Comparison of ENCODE assay signal across 9 cellular contexts in genomic region chr1:40372658-40373322, GRCh38. TPM values are rescaled to one million over a fixed set of nuclear protein-coding genes. Genes with fewer than 3 reads are reported as not detected.
DNase-seq lines count a peak whose midpoint lies in the region; ATAC-seq, FAIRE-seq and TF ChIP-seq lines count a peak whose summit lies in the region.
"Had no signal": no experiment of that assay in that cellular context is flagged by ENCODE, and none has a peak within 500 bp of the region (broad histone marks: within the 10 kb centered on the region; RNA-seq: fewer than 3 reads in every experiment).

No MANE protein-coding gene starts in this region.

- peaks cover 47% of the 10 kb centered on the region for H3K4me1 Mint-ChIP-seq in CD8-positive, alpha-beta T cell (ENCODE audit: low read depth)

- peak overlapping the region; percentile 11 to 41; a peak in 2 of 4 replicates for H3K9ac ChIP-seq in K562 (ENCODE audit: insufficient read depth in 1 of 2, low read depth in 2 of 2, low read length in 2 of 2)

- no peaks in the 10 kb centered on the region for H3K9me3 ChIP-seq in CD8-positive, alpha-beta T cell (ENCODE audit: low read length)
- H3K9me3 ChIP-seq in K562 (replicated peaks; ENCODE audit: control insufficient read depth, insufficient read depth, low read depth, low read length) (no peaks in the 10 kb centered on the region), neuron (ENCODE audit: low read length) (no peaks in the 10 kb centered on the region)
- H3K9me3 ChIP-seq: prostate gland had no signal

- POLR2A ChIA-PET in CD8-positive, alpha-beta T cell (lab: Charles Lee), result interaction anchor here (0.6 to 4.2 kb wide), 10 partner anchors 8 to 218 kb away, joined by 3 to 98 read pairs (median 5); no protein-coding TSS in a partner anchor
- POLR2A ChIA-PET in K562 (lab: Yijun Ruan, JAX), result interaction anchor here (0.6 to 2.9 kb wide), 7 partner anchors 8 to 282 kb away, joined by 3 to 24 read pairs (median 4); no protein-coding TSS in a partner anchor

- no peak for TF ChIP-seq RAD21 in Ishikawa (IDR thresholded peaks at IDR 0.05; ENCODE audit: low read depth)
- no peak for TF ChIP-seq RAD21 in K562 (CRISPR knock-in tag; conservative IDR thresholded peaks at IDR 0.05 in 1 of 2, IDR thresholded peaks at IDR 0.05 in 1 of 2)

- H3K27me3 Mint-ChIP-seq in CD8-positive, alpha-beta T cell (ENCODE audit: low read depth), result no peaks in the 10 kb centered on the region

- no peaks in the 10 kb centered on the region for H3K9me3 Mint-ChIP-seq in CD8-positive, alpha-beta T cell

- no peak for TF ChIP-seq CTCF in CD8-positive, alpha-beta T cell (IDR thresholded peaks at IDR 0.05)
- no peak for TF ChIP-seq CTCF in K562 (IDR thresholded peaks at IDR 0.05 in 2 of 3, conservative IDR thresholded peaks at IDR 0.05 in 1 of 3; ENCODE audit: insufficient read depth in 2 of 3, low read depth in 1 of 3, low read length in 3 of 3)

- H4K20me1 ChIP-seq in K562 (replicated peaks; ENCODE audit: control insufficient read depth, insufficient read depth, low read length), result no peaks in the 10 kb centered on the region

- H3K36me3 Mint-ChIP-seq in CD8-positive, alpha-beta T cell, result peaks cover 36% of the 10 kb centered on the region

- peak overlapping the region; percentile 89 for H3K4me2 ChIP-seq in K562 (ENCODE audit: insufficient read depth, low read length)

- H2AFZ ChIP-seq in K562 (ENCODE audit: low read depth, low read length) (peak overlapping the region; percentile 95), neuron (ENCODE audit: low read depth, low read length) (no peak overlapping the region)

- H3K4me1 ChIP-seq in CD8-positive, alpha-beta T cell (ENCODE audit: insufficient read depth, low read length), result peaks cover 27% of the 10 kb centered on the region
- H3K4me1 ChIP-seq in K562 (replicated peaks in 1 of 2; ENCODE audit: control insufficient read depth in 2 of 2, insufficient read depth in 2 of 2, low read length in 2 of 2), result peaks cover 15 to 24% of the 10 kb centered on the region in 2 experiments
- peaks cover 6% of the 10 kb centered on the region for H3K4me1 ChIP-seq in neuron (ENCODE audit: insufficient read depth, low read length)
- H3K4me1 ChIP-seq: prostate gland had no signal

- DNase-seq in CD8-positive, alpha-beta T cell, result no peak
- DNase-seq in K562 (ENCODE audit: extremely low read depth in 1 of 4, low spot score in 3 of 4) (peak in 2 of 4 experiments; percentile 33 to 56), putamen (ENCODE audit: low spot score) (no peak), HK-2 (ENCODE audit: unreplicated experiment) (no peak), NCI-H774 (lab: John Stamatoyannopoulos, UW) (no peak)

- in situ Hi-C loops in K562 (cut with MboI), result no loop called here

- no peaks in the 10 kb centered on the region for H3K36me3 ChIP-seq in CD8-positive, alpha-beta T cell (ENCODE audit: insufficient read depth, low read length)
- H3K36me3 ChIP-seq in K562 (ENCODE audit: control insufficient read depth, insufficient read depth, low read length) (peaks cover 13% of the 10 kb centered on the region), neuron (ENCODE audit: insufficient read depth, low read length) (no peaks in the 10 kb centered on the region)
- H3K36me3 ChIP-seq: prostate gland had no signal

- H3K79me2 ChIP-seq in K562 (ENCODE audit: control insufficient read depth, insufficient read depth, low read length), result peaks cover 47% of the 10 kb centered on the region

- ATAC-seq in CD8-positive, alpha-beta T cell, result no peak
- ATAC-seq in K562 (no peak), GM21381 (IDR thresholded peaks at IDR 0.05; ENCODE audit: unreplicated experiment) (no peak)

- no peaks in the 10 kb centered on the region for H3K9me1 ChIP-seq in K562 (ENCODE audit: control insufficient read depth, insufficient read depth, low read length)

- intact Hi-C loops in CD8-positive, alpha-beta T cell (cut with DNase I, micrococcal nuclease), result loop anchor here (5.0 kb wide), 3 partner anchors 35 to 115 kb away; partner anchors contain the start of genes COL9A2 (in 1 of the 2) and ZMPSTE24 (in 1 of the 2)
- intact Hi-C loops in K562 (cut with micrococcal nuclease), result no loop called here

- FAIRE-seq in K562 (lab: Jason Lieb, UNC), result no peak

- peak overlapping the region; percentile 96 for H3K27ac Mint-ChIP-seq in CD8-positive, alpha-beta T cell

- BruUV-seq in K562 (replicated peaks; lab: Mats Ljungman, UMichigan), result no TSS peak

- H3K27me3 ChIP-seq in CD8-positive, alpha-beta T cell (ENCODE audit: insufficient read depth, low read length), result no peaks in the 10 kb centered on the region
- H3K27me3 ChIP-seq in K562 (ENCODE audit: control insufficient read depth in 2 of 2, insufficient read depth in 2 of 2, low read length in 2 of 2) (no peaks in the 10 kb centered on the region), neuron (ENCODE audit: insufficient read depth, low read length) (no peaks in the 10 kb centered on the region)

- CTCF ChIA-PET in CD8-positive, alpha-beta T cell (lab: Charles Lee), result interaction anchor here (0.9 to 5.8 kb wide), 9 partner anchors 10 to 229 kb away, joined by 3 to 32 read pairs (median 4); no protein-coding TSS in a partner anchor
- CTCF ChIA-PET in K562 (lab: Yijun Ruan, JAX; ENCODE audit: low intra/inter-chr PET ratio), result no interaction called here

- H3K4me3 Mint-ChIP-seq in CD8-positive, alpha-beta T cell, result peak overlapping the region; percentile 90

- no peak for TF ChIP-seq POLR2A in K562 (conservative IDR thresholded peaks at IDR 0.05)

- H3K4me3 ChIP-seq in CD8-positive, alpha-beta T cell (ENCODE audit: low read depth, low read length), result peak overlapping the region; percentile 81
- H3K4me3 ChIP-seq in K562 (peak overlapping the region; percentile 97; the same call in 1 of the 2 replicates), neuron (ENCODE audit: low read length) (peak overlapping the region; percentile 21)

- 15% methylated on average over 6 of the region's 6 CpGs for WGBS in K562 (ENCODE audit: insufficient coverage, low coverage, missing lambda C conversion rate)

- no peak overlapping the region for H3K27ac ChIP-seq in CD8-positive, alpha-beta T cell (ENCODE audit: low read depth, low read length)
- peak overlapping the region; percentile 71 for H3K27ac ChIP-seq in K562 (ENCODE audit: extremely low read depth, low read depth, low read length)

- TF ChIP-seq EP300 in Ishikawa (IDR thresholded peaks at IDR 0.05; ENCODE audit: borderline replicate concordance), result no peak
- TF ChIP-seq EP300 in K562 (IDR thresholded peaks at IDR 0.05; ENCODE audit: low read length), result no peak

TF ChIP-seq in Ishikawa, 13 proteins besides CTCF, POLR2A, EP300 and RAD21:
- TF ChIP-seq NFIC (IDR thresholded peaks at IDR 0.05) (peak; percentile 39), CREB1 (IDR thresholded peaks at IDR 0.05; ENCODE audit: low read depth) (no peak)

TF ChIP-seq in K562, 482 proteins besides CTCF, POLR2A, EP300 and RAD21 (continues in another document):
- peak; percentile 42 to 60 for TF ChIP-seq KDM1A (IDR thresholded peaks at IDR 0.05)
- TF ChIP-seq ZNF780A (CRISPR knock-in tag; IDR thresholded peaks at IDR 0.05), result no peak
- TF ChIP-seq RBM25 (IDR thresholded peaks at IDR 0.05; ENCODE audit: low read depth, low read length, severe bottlenecking), result peak; percentile 82

RNA-seq across cellular contexts. Expression of gene SMAP2, which starts 0.7 kb away (rescaled TPM):
- 100 to 1,000 TPM; 167 to 171 TPM for total RNA-seq in CD8-positive, alpha-beta T cell
- total RNA-seq in K562 (2011; cell fraction: chromatin; rRNA removed; ENCODE audit: low replicate concordance), result 77.4 and 118 TPM in 2 replicates
- total RNA-seq in K562 (2011; cell fraction: nucleolus; rRNA removed), result 37.0 and 50.1 TPM in 2 replicates
- total RNA-seq in K562 (2011; cell fraction: nucleoplasm; rRNA removed), result 81.5 and 109 TPM in 2 replicates
- 80.1 and 98.2 TPM in 2 replicates for total RNA-seq in K562 (2014; rRNA removed)
- total RNA-seq in K562 (2014; rRNA removed; fragmentation: Illumina TruSeq; extraction: Trizol), result 94.1 and 101 TPM in 2 replicates
- 89.1 and 92.4 TPM in 2 replicates for total RNA-seq in K562 (2015; rRNA removed; fragmentation: Illumina TruSeq; extraction: Trizol)
- 109 and 117 TPM in 2 replicates for total RNA-seq in K562 (2021)
- 114 and 124 TPM in 2 replicates for polyA plus RNA-seq in K562 (2011; rRNA removed)
- 98.8 and 132 TPM in 2 replicates for polyA plus RNA-seq in K562 (2011; cell fraction: cytosol; rRNA removed)
- polyA plus RNA-seq in K562 (2011; cell fraction: nucleus; rRNA removed), result 81.2 and 89.1 TPM in 2 replicates
- polyA plus RNA-seq in K562 (2012), result 100 and 128 TPM in 2 replicates
- 173 and 212 TPM in 2 replicates for polyA plus RNA-seq in K562 (2014; fragmentation: Illumina TruSeq; extraction: Trizol)
- 10 to 100 TPM; 38.7 to 47.3 TPM for polyA plus RNA-seq in K562 (2014; fragmentation: Nextera tagmentation; extraction: Ambion mirVana)
- polyA plus RNA-seq in K562 (2014; rRNA removed), result 89.4 and 94.7 TPM in 2 replicates
- 129 and 160 TPM in 2 replicates for polyA minus RNA-seq in K562 (2011; rRNA and poly(A)+ RNA removed)
- polyA minus RNA-seq in K562 (2011; cell fraction: cytosol; rRNA and poly(A)+ RNA removed), result 71.4 and 74.3 TPM in 2 replicates
- polyA minus RNA-seq in K562 (2011; cell fraction: nucleus; rRNA and poly(A)+ RNA removed), result 28.4 and 48.0 TPM in 2 replicates

RNA-seq across cellular contexts. Expression of gene COL9A2, which starts 55.7 kb away (rescaled TPM):
- 1 to 10 TPM; 3.2 to 4.0 TPM for total RNA-seq in CD8-positive, alpha-beta T cell
- total RNA-seq in K562 (2011; cell fraction: chromatin; rRNA removed; ENCODE audit: low replicate concordance), result 0.58 and 1.9 TPM in 2 replicates
- total RNA-seq in K562 (2011; cell fraction: nucleolus; rRNA removed), result 0.53 and 1.3 TPM in 2 replicates
- 0.73 and 1.1 TPM in 2 replicates for total RNA-seq in K562 (2011; cell fraction: nucleoplasm; rRNA removed)
- total RNA-seq in K562 (2014; rRNA removed) (0.90 and 0.95 TPM in 2 replicates), K562 (2014; rRNA removed; fragmentation: Illumina TruSeq; extraction: Trizol) (0.06 and 0.15 TPM in 2 replicates), K562 (2015; rRNA removed; fragmentation: Illumina TruSeq; extraction: Trizol) (0.60 and 0.72 TPM in 2 replicates), K562 (2021) (0.47 and 0.72 TPM in 2 replicates)
- polyA plus RNA-seq in K562 (2011; rRNA removed) (0.31 and 0.45 TPM in 2 replicates), K562 (2014; fragmentation: Illumina TruSeq; extraction: Trizol) (0.24 and 0.54 TPM in 2 replicates), K562 (2014; fragmentation: Nextera tagmentation; extraction: Ambion mirVana) (under 1 TPM; 0.03 TPM), K562 (2014; rRNA removed) (1.5 and 2.2 TPM in 2 replicates)
- 0.46 and 0.47 TPM in 2 replicates for polyA plus RNA-seq in K562 (2011; cell fraction: cytosol; rRNA removed)
- 3.7 and 4.4 TPM in 2 replicates for polyA plus RNA-seq in K562 (2011; cell fraction: nucleus; rRNA removed)
- 0.78 and 3.8 TPM in 2 replicates for polyA plus RNA-seq in K562 (2012)
- 0.11 and 0.30 TPM in 2 replicates for polyA minus RNA-seq in K562 (2011; rRNA and poly(A)+ RNA removed)
- 1.6 TPM in 1 of 2 replicates, not detected in the other for polyA minus RNA-seq in K562 (2011; cell fraction: cytosol; rRNA and poly(A)+ RNA removed)
- polyA minus RNA-seq in K562 (2011; cell fraction: nucleus; rRNA and poly(A)+ RNA removed), result 0.13 and 1.4 TPM in 2 replicates

Comparison
In these comparisons a context has a peak if more than half of its experiments do, and no peak if none do; other contexts are left out.
1. H3K4me3 ChIP-seq: peak in every context shown above with its lines; median percentile 97 in K562; 81 in CD8-positive, alpha-beta T cell; 21 in neuron.